ENCODE assay signal across 27 cellular contexts in genomic region chr22:43505896-43506295, GRCh38.
"Had no signal": no experiment of that assay in that cellular context is flagged by ENCODE, and none has a peak within 500 bp of the region (broad histone marks: within the 10 kb centered on the region; RNA-seq: fewer than 3 reads in every experiment).

No MANE protein-coding gene starts in this region.

- H3K27me3 Mint-ChIP-seq: naive B cell; progenitor cell of endocrine pancreas; stimulated activated memory B cell treated with anti-CD40 and anti-IgM and Interleukin-4, amounts not matched to agents 10 μg/mL and 1 μg/mL and 100 μg/mL, for 72 hours; stimulated activated naive CD8-positive, alpha-beta T cell treated with anti-CD3 and anti-CD28 coated beads, Interleukin-15, amount 100 ng/mL, for 72 hours; type B pancreatic cell had no signal

- H3K4me3 Mint-ChIP-seq: mesothelial cell of epicardium; naive B cell; natural killer cell; nephron progenitor cell; stimulated activated memory B cell treated with anti-CD40 and anti-IgM and Interleukin-4, amounts not matched to agents 10 μg/mL and 1 μg/mL and 100 μg/mL, for 72 hours; stimulated activated naive CD8-positive, alpha-beta T cell treated with anti-CD3 and anti-CD28 coated beads, Interleukin-15, amount 100 ng/mL, for 72 hours; type B pancreatic cell had no signal

- H3K9me3 ChIP-seq: left lung, lower lobe of right lung, right atrium auricular region, right lobe of liver, tibial nerve, vagina had no signal

- H3K79me2 ChIP-seq: parathyroid adenoma had no signal

- H3K9ac ChIP-seq: parathyroid adenoma had no signal

- H2AFZ ChIP-seq: parathyroid adenoma had no signal

- H3K27ac ChIP-seq: left lung, lower lobe of right lung, parathyroid adenoma, right atrium auricular region, right lobe of liver, tibial nerve, vagina had no signal

- H3K4me1 ChIP-seq: left lung, lower lobe of right lung, parathyroid adenoma, right atrium auricular region, right lobe of liver, tibial nerve, vagina had no signal

- H3K4me1 Mint-ChIP-seq: mesothelial cell of epicardium; naive B cell; natural killer cell; nephron progenitor cell; stimulated activated memory B cell treated with anti-CD40 and anti-IgM and Interleukin-4, amounts not matched to agents 10 μg/mL and 1 μg/mL and 100 μg/mL, for 72 hours; stimulated activated naive CD8-positive, alpha-beta T cell treated with anti-CD3 and anti-CD28 coated beads, Interleukin-15, amount 100 ng/mL, for 72 hours had no signal

- H3K36me3 ChIP-seq: left lung, lower lobe of right lung, right atrium auricular region, right lobe of liver, tibial nerve, vagina had no signal

- H3K4me3 ChIP-seq: left lung, lower lobe of right lung, right atrium auricular region, right lobe of liver, smooth muscle cell, tibial nerve, vagina had no signal

- H3K9me3 Mint-ChIP-seq: mesothelial cell of epicardium, natural killer cell, nephron progenitor cell, type B pancreatic cell had no signal

- H3K27ac Mint-ChIP-seq: mesothelial cell of epicardium; naive B cell; natural killer cell; nephron progenitor cell; progenitor cell of endocrine pancreas; stimulated activated memory B cell treated with anti-CD40 and anti-IgM and Interleukin-4, amounts not matched to agents 10 μg/mL and 1 μg/mL and 100 μg/mL, for 72 hours; stimulated activated naive CD8-positive, alpha-beta T cell treated with anti-CD3 and anti-CD28 coated beads, Interleukin-15, amount 100 ng/mL, for 72 hours; type B pancreatic cell had no signal

- DNase-seq: hippocampal formation; left colon; mammary epithelial cell; mesenchymal stem cell; naive B cell; natural killer cell; nephron progenitor cell; nucleus accumbens; stimulated activated CD4-positive, alpha-beta T cell treated with anti-CD3 and anti-CD28 coated beads, Interleukin-1b, Interleukin-23, amount 100 ng/mL, for 48 hours; stimulated activated CD4-positive, alpha-beta T cell treated with anti-CD3 and anti-CD28 coated beads, Interleukin-2, amount 100 ng/mL, for 48 hours; stimulated activated CD4-positive, alpha-beta T cell treated with anti-CD3 and anti-CD28 coated beads, Interleukin-4, amount 100 ng/mL, for 4 hours; stimulated activated CD8-positive, alpha-beta memory T cell treated with anti-CD3 and anti-CD28 coated beads, Interleukin-4, amount 100 ng/mL, for 48 hours; stimulated activated naive CD4-positive, alpha-beta T cell treated with Interleukin-2 at 50 U/mL for 16 hours; stimulated activated naive CD8-positive, alpha-beta T cell treated with anti-CD3 and anti-CD28 coated beads, Interleukin-15, amount 100 ng/mL, for 72 hours; substantia nigra had no signal

- ATAC-seq: left colon; left lung; lower lobe of right lung; natural killer cell; right lobe of liver; stimulated activated memory B cell treated with anti-CD40 and anti-IgM and Interleukin-4, amounts not matched to agents 10 μg/mL and 1 μg/mL and 100 μg/mL, for 72 hours; stimulated activated naive CD8-positive, alpha-beta T cell treated with anti-CD3 and anti-CD28 coated beads, Interleukin-15, amount 100 ng/mL, for 72 hours had no signal

- H3K36me3 Mint-ChIP-seq: mesothelial cell of epicardium; naive B cell; natural killer cell; stimulated activated memory B cell treated with anti-CD40 and anti-IgM and Interleukin-4, amounts not matched to agents 10 μg/mL and 1 μg/mL and 100 μg/mL, for 72 hours; type B pancreatic cell had no signal

- H3K4me2 ChIP-seq: smooth muscle cell had no signal

- H3K27me3 ChIP-seq: right atrium auricular region, right lobe of liver, tibial nerve, vagina had no signal
